Comparison of ENCODE assay signal across 26 cellular contexts in the genomic region with DNA sequence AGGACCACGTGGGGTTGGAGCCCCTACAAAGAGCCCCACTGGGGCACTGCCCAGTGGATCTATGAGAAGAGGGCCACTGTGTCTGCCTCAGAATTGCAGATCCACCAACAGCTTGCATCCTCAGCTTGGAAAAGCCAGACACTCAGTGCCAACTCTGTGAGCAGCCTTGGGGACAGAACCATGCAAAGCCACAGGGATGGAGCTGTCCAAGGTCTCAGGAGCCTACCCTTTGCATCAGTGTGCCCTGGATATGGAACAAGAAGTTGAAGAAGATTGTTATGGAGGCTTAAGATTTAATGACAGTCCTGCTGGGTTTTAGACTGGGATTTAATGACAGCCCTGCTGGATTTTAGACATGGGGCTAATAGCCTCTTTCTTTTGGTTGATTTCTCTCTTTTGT.
DNase-seq lines count a peak whose midpoint lies in the region; ATAC-seq, FAIRE-seq and TF ChIP-seq lines count a peak whose summit lies in the region.
"Had no signal": no experiment of that assay in that cellular context is flagged by ENCODE, and none has a peak within 500 bp of the region (broad histone marks: within the 10 kb centered on the region; RNA-seq: fewer than 3 reads in every experiment).

No MANE protein-coding gene starts in this region.

- TF ChIP-seq POLR2A in HepG2 (IDR thresholded peaks at IDR 0.05; ENCODE audit: insufficient read depth in 1 of 2, low read depth in 2 of 2, low read length in 2 of 2): no peak
- no peak for TF ChIP-seq POLR2A in right lobe of liver (IDR thresholded peaks at IDR 0.05)

- H3K27me3 Mint-ChIP-seq in WTC11 (ENCODE audit: low read depth): no peaks in the 10 kb centered on the region
- H3K27me3 Mint-ChIP-seq: activated naive CD8-positive, alpha-beta T cell treated with anti-CD3 and anti-CD28 coated beads for 36 hours; IgD-negative memory B cell; T-helper 17 cell had no signal

- no peak for TF ChIP-seq RAD21 in HepG2 (CRISPR knock-in tag; IDR thresholded peaks at IDR 0.05)

- intact Hi-C loops in HepG2 (cut with micrococcal nuclease; ENCODE audit: unreplicated experiment): no loop called here
- intact Hi-C loops in right lobe of liver (cut with DNase I): no loop called here

- H3K4me1 Mint-ChIP-seq in WTC11: peaks cover 4% of the 10 kb centered on the region; the same call in 1 of the 2 replicates
- H3K4me1 Mint-ChIP-seq: activated naive CD8-positive, alpha-beta T cell treated with anti-CD3 and anti-CD28 coated beads for 36 hours; IgD-negative memory B cell; neural crest cell; T-helper 17 cell had no signal

- BruUV-seq in HepG2 (replicated peaks; lab: Mats Ljungman, UMichigan): no TSS peak

- POLR2A ChIA-PET in HepG2 (lab: Yijun Ruan, JAX): no interaction called here
- POLR2A ChIA-PET in WTC11 (lab: Charles Lee): no interaction called here

- peaks cover 8% of the 10 kb centered on the region for H3K9me3 Mint-ChIP-seq in WTC11
- H3K9me3 Mint-ChIP-seq: neural crest cell had no signal

- H3K4me1 ChIP-seq in HepG2 (ENCODE audit: insufficient read depth, low read length) (no peaks in the 10 kb centered on the region), right lobe of liver (no peaks in the 10 kb centered on the region)
- H3K4me1 ChIP-seq: BLaER1, SJSA1, testis, uterus had no signal

- H3K9ac ChIP-seq in HepG2 (ENCODE audit: insufficient read depth, low read depth, low read length): no peak overlapping the region
- H3K9ac ChIP-seq: BLaER1 had no signal

- TF ChIP-seq EP300 in HepG2 (IDR thresholded peaks at IDR 0.05; ENCODE audit: low read depth in 2 of 2, low read length in 2 of 2) (no peak), HepG2 (CRISPR knock-in tag; IDR thresholded peaks at IDR 0.05; ENCODE audit: borderline replicate concordance) (no peak)

- no peak overlapping the region for H3K4me3 Mint-ChIP-seq in WTC11
- H3K4me3 Mint-ChIP-seq: activated naive CD8-positive, alpha-beta T cell treated with anti-CD3 and anti-CD28 coated beads for 36 hours; IgD-negative memory B cell; neural crest cell; T-helper 17 cell had no signal

- DNase-seq in HepG2 (ENCODE audit: low spot score) (no peak), right lobe of liver (no peak), WTC11 (ENCODE audit: low spot score) (no peak), fibroblast of peridontal ligament (ENCODE audit: extremely low read depth) (peak; percentile 9), renal cortical epithelial cell (ENCODE audit: low read depth) (peak; percentile 1)
- no peak for DNase-seq in activated naive CD4-positive, alpha-beta T cell treated with anti-CD3 and anti-CD28 coated beads, Interleukin-2, amount 50 U/mL, for 16 hours
- DNase-seq: activated naive CD8-positive, alpha-beta T cell treated with anti-CD3 and anti-CD28 coated beads for 36 hours; cortex of kidney; GOT3; head of caudate nucleus; left ventricle myocardium superior; MM.1S; NCI-H1694; NCI-H226; NCI-H774; T-helper 17 cell; testis; uterus; WERI-Rb-1 had no signal

- CTCF ChIA-PET in HepG2 (lab: Yijun Ruan, JAX; ENCODE audit: low intra/inter-chr PET ratio, low total read pairs) (no interaction called here), WTC11 (lab: Charles Lee) (no interaction called here)

- no peaks in the 10 kb centered on the region for H3K79me2 ChIP-seq in HepG2 (ENCODE audit: insufficient read depth, low read length)

- no peaks in the 10 kb centered on the region for H3K27me3 ChIP-seq in HepG2 (ENCODE audit: control insufficient read depth in 1 of 2, insufficient read depth in 2 of 2, low read length in 2 of 2)
- no peaks in the 10 kb centered on the region for H3K27me3 ChIP-seq in right lobe of liver
- H3K27me3 ChIP-seq: BLaER1, SJSA1, testis, uterus had no signal

- no peak overlapping the region for H3K27ac Mint-ChIP-seq in WTC11
- H3K27ac Mint-ChIP-seq: activated naive CD8-positive, alpha-beta T cell treated with anti-CD3 and anti-CD28 coated beads for 36 hours; activated T-helper 2 cell treated with anti-CD3 and anti-CD28 coated beads, Interferon-gamma antibody, Interleukin-2, Interleukin-4, amounts not matched to agents 10 μg/mL and 5 μg/mL and 100 μg/mL, durations not matched to agents 14 hours and 24 hours and 36 hours; IgD-negative memory B cell; T-helper 17 cell had no signal

- H4K20me1 ChIP-seq in HepG2 (ENCODE audit: insufficient read depth, low read length): no peaks in the 10 kb centered on the region
- H4K20me1 ChIP-seq: BLaER1 had no signal

- H2AFZ ChIP-seq in HepG2 (ENCODE audit: low read length): no peak overlapping the region

- H3K36me3 Mint-ChIP-seq in WTC11: peaks cover 7% of the 10 kb centered on the region
- H3K36me3 Mint-ChIP-seq: activated naive CD8-positive, alpha-beta T cell treated with anti-CD3 and anti-CD28 coated beads for 36 hours; IgD-negative memory B cell had no signal

- H3K9me3 ChIP-seq in HepG2 (ENCODE audit: low read length) (peaks cover 15% of the 10 kb centered on the region), right lobe of liver (no peaks in the 10 kb centered on the region)
- H3K9me3 ChIP-seq: SJSA1, testis had no signal

- FAIRE-seq in HepG2 (lab: Jason Lieb, UNC): no peak

- H3K36me3 ChIP-seq in HepG2 (replicated peaks in 1 of 2; ENCODE audit: control insufficient read depth in 1 of 2, insufficient read depth in 2 of 2, low read length in 2 of 2): no peaks in the 10 kb centered on the region
- no peaks in the 10 kb centered on the region for H3K36me3 ChIP-seq in right lobe of liver
- H3K36me3 ChIP-seq: BLaER1, SJSA1, uterus, WERI-Rb-1 had no signal

- TF ChIP-seq CTCF in HepG2 (CRISPR knock-in tag; IDR thresholded peaks at IDR 0.05) (no peak), right lobe of liver (IDR thresholded peaks at IDR 0.05) (no peak), WTC11 (IDR thresholded peaks at IDR 0.05) (no peak)

- no peak overlapping the region for H3K27ac ChIP-seq in HepG2 (ENCODE audit: extremely low read length, insufficient read depth, low read length)
- no peak overlapping the region for H3K27ac ChIP-seq in right lobe of liver
- H3K27ac ChIP-seq: BLaER1, SJSA1, testis, uterus, WERI-Rb-1 had no signal

- no peak for ATAC-seq in HepG2
- ATAC-seq in right lobe of liver: no peak
- ATAC-seq in WTC11: peak; percentile 64
- no peak for ATAC-seq in GM19395 (IDR thresholded peaks at IDR 0.05; ENCODE audit: unreplicated experiment)
- ATAC-seq in GM18858 (IDR thresholded peaks at IDR 0.05; ENCODE audit: unreplicated experiment): no peak
- ATAC-seq: left ventricle myocardium superior, T-helper 17 cell had no signal

- in situ Hi-C loops in HepG2 (cut with HindIII; ENCODE audit: extremely low pct_ligation_motif_present, low pct_unique_long_range_greater_than_20kb): no loop called here

- 5% methylated on average over 1 of the region's 1 CpG for WGBS in HepG2 (ENCODE audit: low lambda C conversion rate)
- WGBS in right lobe of liver (ENCODE audit: insufficient coverage, low coverage, low lambda C conversion rate, missing lambda C conversion rate): 22% methylated on average over 1 of the region's 1 CpG

- no peak overlapping the region for H3K4me3 ChIP-seq in HepG2 (replicated peaks in 1 of 3; ENCODE audit: insufficient read depth in 1 of 3, low read depth in 2 of 3, low read length in 3 of 3)
- no peak overlapping the region for H3K4me3 ChIP-seq in right lobe of liver
- H3K4me3 ChIP-seq: BLaER1, SJSA1, testis, uterus had no signal

- no peak overlapping the region for H3K4me2 ChIP-seq in HepG2 (ENCODE audit: low read depth, low read length)
- H3K4me2 ChIP-seq: BLaER1 had no signal

TF ChIP-seq in HepG2, 621 proteins besides CTCF, POLR2A, EP300 and RAD21 (continues in another document):
- TF ChIP-seq, protein P1, sequence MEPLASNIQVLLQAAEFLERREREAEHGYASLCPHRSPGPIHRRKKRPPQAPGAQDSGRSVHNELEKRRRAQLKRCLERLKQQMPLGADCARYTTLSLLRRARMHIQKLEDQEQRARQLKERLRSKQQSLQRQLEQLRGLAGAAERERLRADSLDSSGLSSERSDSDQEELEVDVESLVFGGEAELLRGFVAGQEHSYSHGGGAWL (CRISPR knock-in tag; IDR thresholded peaks at IDR 0.05): no peak

TF ChIP-seq in WTC11, 78 proteins besides CTCF, POLR2A, EP300 and RAD21 (continues in another document):
- no peak for TF ChIP-seq ZNF232 (CRISPR knock-in tag; IDR thresholded peaks at IDR 0.05)
- no peak for TF ChIP-seq NR3C1 (CRISPR knock-in tag; conservative IDR thresholded peaks at IDR 0.05; ENCODE audit: low read depth)
- TF ChIP-seq ZNF317 (CRISPR knock-in tag; IDR thresholded peaks at IDR 0.05; ENCODE audit: borderline replicate concordance, low read depth): no peak
- TF ChIP-seq ZNF121 (CRISPR knock-in tag; IDR thresholded peaks at IDR 0.05): no peak
- TF ChIP-seq JAZF1 (CRISPR knock-in tag; IDR thresholded peaks at IDR 0.05): no peak
- TF ChIP-seq, protein P2, sequence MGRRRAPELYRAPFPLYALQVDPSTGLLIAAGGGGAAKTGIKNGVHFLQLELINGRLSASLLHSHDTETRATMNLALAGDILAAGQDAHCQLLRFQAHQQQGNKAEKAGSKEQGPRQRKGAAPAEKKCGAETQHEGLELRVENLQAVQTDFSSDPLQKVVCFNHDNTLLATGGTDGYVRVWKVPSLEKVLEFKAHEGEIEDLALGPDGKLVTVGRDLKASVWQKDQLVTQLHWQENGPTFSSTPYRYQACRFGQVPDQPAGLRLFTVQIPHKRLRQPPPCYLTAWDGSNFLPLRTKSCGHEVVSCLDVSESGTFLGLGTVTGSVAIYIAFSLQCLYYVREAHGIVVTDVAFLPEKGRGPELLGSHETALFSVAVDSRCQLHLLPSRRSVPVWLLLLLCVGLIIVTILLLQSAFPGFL (CRISPR knock-in tag; IDR thresholded peaks at IDR 0.05; ENCODE audit: borderline replicate concordance): no peak

Comparison
In these comparisons a context has a peak if more than half of its experiments do, and no peak if none do; other contexts are left out.
1. DNase-seq: peak in fibroblast of peridontal ligament (single experiment) and renal cortical epithelial cell (single experiment); none in HepG2 (single experiment), right lobe of liver (0 of 3), WTC11 (single experiment) and activated naive CD4-positive, alpha-beta T cell treated with anti-CD3 and anti-CD28 coated beads, Interleukin-2, amount 50 U/mL, for 16 hours (single experiment).